12 cellular contexts compared by ENCODE assay signal in genomic region chr13:98500963-98501421, GRCh38.
DNase-seq lines count a peak whose midpoint lies in the region; ATAC-seq and TF ChIP-seq lines count a peak whose summit lies in the region.
"Had no signal": no experiment of that assay in that cellular context is flagged by ENCODE, and none has a peak within 500 bp of the region (broad histone marks: within the 10 kb centered on the region; RNA-seq: fewer than 3 reads in every experiment).

No MANE protein-coding gene starts in this region.

- TF ChIP-seq POLR2A in prostate gland (IDR thresholded peaks at IDR 0.05) = no peak
- no peak for TF ChIP-seq POLR2A in stomach (IDR thresholded peaks at IDR 0.05)

- H2AFZ ChIP-seq in OCI-LY3 (ENCODE audit: low read depth, low read length) = no peak overlapping the region

- H3K9me3 ChIP-seq in OCI-LY3 (ENCODE audit: insufficient read depth, low read length) (no peaks in the 10 kb centered on the region), prostate gland (no peaks in the 10 kb centered on the region), stomach (no peaks in the 10 kb centered on the region)
- H3K9me3 ChIP-seq: pancreas had no signal

- no peak overlapping the region for H3K9ac ChIP-seq in OCI-LY3 (ENCODE audit: low read length)

- TF ChIP-seq CTCF in OCI-LY3 (IDR thresholded peaks at IDR 0.05; ENCODE audit: low read depth, low read length) (no peak), prostate gland (IDR thresholded peaks at IDR 0.05) (no peak), stomach (IDR thresholded peaks at IDR 0.05) (no peak)

- TF ChIP-seq EP300 in stomach (IDR thresholded peaks at IDR 0.05) = no peak

- peaks cover 80% of the 10 kb centered on the region for H3K79me2 ChIP-seq in OCI-LY3 (ENCODE audit: low read length)

- peak overlapping the region; percentile 28; the same call in 1 of the 2 replicates for H3K4me3 ChIP-seq in OCI-LY3 (ENCODE audit: low read length)
- H3K4me3 ChIP-seq in prostate gland = no peak overlapping the region
- no peak overlapping the region for H3K4me3 ChIP-seq in stomach
- H3K4me3 ChIP-seq: pancreas had no signal

- H3K36me3 ChIP-seq in OCI-LY3 (replicated peaks; ENCODE audit: low read depth, low read length) (peaks cover 23% of the 10 kb centered on the region), prostate gland (no peaks in the 10 kb centered on the region), stomach (peaks cover 0 to 20% (median 18%) of the 10 kb centered on the region in 4 donors)
- H3K36me3 ChIP-seq: pancreas had no signal

- peak overlapping the region; percentile 59 for H3K4me2 ChIP-seq in OCI-LY3 (ENCODE audit: low read length)

- H3K27ac ChIP-seq in OCI-LY3 (ENCODE audit: low read length) = no peak overlapping the region
- H3K27ac ChIP-seq in prostate gland = no peak overlapping the region
- peak overlapping the region in 1 of 5 donors; percentile 48 for H3K27ac ChIP-seq in stomach
- H3K27ac ChIP-seq: pancreas had no signal

- intact Hi-C loops in prostate gland (cut with DNase I) = no loop called here
- intact Hi-C loops in stomach (cut with DNase I; ENCODE audit: low total_unique reads) = no loop called here

- peaks cover 98% of the 10 kb centered on the region for H4K20me1 ChIP-seq in OCI-LY3 (ENCODE audit: insufficient read depth, low read length)

- WGBS in prostate gland = 89% methylated on average over 10 of the region's 10 CpGs
- 94 to 96% (median 95%) methylated on average over 10 of the region's 10 CpGs for WGBS in stomach, 5 donors

- no peak for DNase-seq in prostate gland (ENCODE audit: low spot score)
- no peak for DNase-seq in NCI-H2081 (lab: John Stamatoyannopoulos, UW)
- DNase-seq in stomach = no peak
- DNase-seq in amniotic stem cell (lab: John Stamatoyannopoulos, UW) = no peak
- DNase-seq: C1 segment of cervical spinal cord; NCI-H446 treated with DMSO at 0.1 percent for 48 hours; pancreas; stimulated activated CD4-positive, alpha-beta T cell treated with anti-CD3 and anti-CD28 coated beads, Interleukin-4, amount 100 ng/mL, for 4 hours had no signal

- ATAC-seq in GM18498 (IDR thresholded peaks at IDR 0.05; ENCODE audit: unreplicated experiment) (peak; percentile 65), GM19463 (IDR thresholded peaks at IDR 0.05; ENCODE audit: unreplicated experiment) (peak; percentile 76), HG02973 (IDR thresholded peaks at IDR 0.05; ENCODE audit: unreplicated experiment) (peak; percentile 71)
- ATAC-seq: pancreas had no signal

- H3K27me3 ChIP-seq in OCI-LY3 (ENCODE audit: low read depth, low read length) (no peaks in the 10 kb centered on the region), prostate gland (replicated peaks; ENCODE audit: insufficient read depth) (no peaks in the 10 kb centered on the region), stomach (no peaks in the 10 kb centered on the region)
- H3K27me3 ChIP-seq: pancreas had no signal

- peaks cover 38% of the 10 kb centered on the region for H3K4me1 ChIP-seq in OCI-LY3 (ENCODE audit: low read length)
- peaks cover 17% of the 10 kb centered on the region for H3K4me1 ChIP-seq in prostate gland (replicated peaks)
- peaks cover 42 to 75% (median 56%) of the 10 kb centered on the region in 4 donors for H3K4me1 ChIP-seq in stomach
